21 cellular contexts compared by ENCODE assay signal in genomic region chr12:132735496-132735895, GRCh38. TPM values are rescaled to one million over a fixed set of nuclear protein-coding genes. Genes with fewer than 3 reads are reported as not detected.
DNase-seq lines count a peak whose midpoint lies in the region; ATAC-seq and TF ChIP-seq lines count a peak whose summit lies in the region.
"Had no signal": no experiment of that assay in that cellular context is flagged by ENCODE, and none has a peak within 500 bp of the region (broad histone marks: within the 10 kb centered on the region; RNA-seq: fewer than 3 reads in every experiment).

No MANE protein-coding gene starts in this region.

- H4K20me1 ChIP-seq in IMR-90 (ENCODE audit: insufficient read depth, low read length) = peaks cover 26% of the 10 kb centered on the region
- H4K20me1 ChIP-seq in GM23248 (ENCODE audit: insufficient read depth) = no peaks in the 10 kb centered on the region

- TF ChIP-seq POLR2A in IMR-90 (IDR thresholded peaks at IDR 0.05; ENCODE audit: low read depth, low read length) (no peak), esophagus muscularis mucosa (IDR thresholded peaks at IDR 0.05; ENCODE audit: low read depth) (no peak)

- H2BK20ac ChIP-seq in IMR-90 (ENCODE audit: low read depth, low read length) = no peak overlapping the region

- no peak overlapping the region for H3K56ac ChIP-seq in IMR-90 (ENCODE audit: extremely low read depth, insufficient read depth, low read length)

- intact Hi-C loops in Right ventricle myocardium superior (cut with DNase I) (no loop called here), left ventricle myocardium inferior (cut with micrococcal nuclease) (no loop called here), IMR-90 (cut with micrococcal nuclease) (no loop called here), esophagus muscularis mucosa (cut with DNase I) (no loop called here)

- H4K8ac ChIP-seq in IMR-90 (ENCODE audit: low read depth in 2 of 2, low read length in 2 of 2) = no peak overlapping the region

- H3K9ac ChIP-seq in IMR-90 (ENCODE audit: low read depth, low read length) (no peak overlapping the region), GM23248 (no peak overlapping the region)

- POLR2A ChIA-PET in IMR-90 (lab: Charles Lee; ENCODE audit: unreplicated experiment) = no interaction called here

- H3F3A ChIP-seq in GM23248 (ENCODE audit: insufficient read depth) = peaks cover 27% of the 10 kb centered on the region

- H3K4me1 ChIP-seq in left ventricle myocardium inferior (peaks cover 20% of the 10 kb centered on the region), IMR-90 (ENCODE audit: control insufficient read depth, insufficient read depth, low read length) (no peaks in the 10 kb centered on the region), GM23248 (ENCODE audit: insufficient read depth) (no peaks in the 10 kb centered on the region), esophagus muscularis mucosa (peaks cover 0 to 4% (median 0%) of the 10 kb centered on the region in 4 donors)
- H3K4me1 ChIP-seq: SJSA1 had no signal

- no peak overlapping the region for H3K23ac ChIP-seq in IMR-90 (ENCODE audit: low read depth, low read length)

- H2BK120ac ChIP-seq in IMR-90 (ENCODE audit: low read depth, low read length) = no peak overlapping the region

- H2BK5ac ChIP-seq in IMR-90 (ENCODE audit: low read depth, low read length, poor library complexity, severe bottlenecking) = no peak overlapping the region

- H2BK15ac ChIP-seq in IMR-90 (ENCODE audit: low read depth, low read length) = no peak overlapping the region

- no peak overlapping the region for H4K5ac ChIP-seq in IMR-90 (ENCODE audit: low read depth, low read length)

- peaks cover 69% of the 10 kb centered on the region for H3K79me2 ChIP-seq in GM23248 (ENCODE audit: insufficient read depth)

- H3K4me2 ChIP-seq in IMR-90 (ENCODE audit: low read depth, low read length) (no peak overlapping the region), GM23248 (ENCODE audit: unreplicated experiment) (no peak overlapping the region)

- in situ Hi-C loops in IMR-90 (cut with MboI; ENCODE audit: low sequenced_read_pairs) (no loop called here), GM23248 (cut with MboI) (no loop called here)

- dilution Hi-C loops in IMR-90 (cut with HindIII; ENCODE audit: low sequenced_read_pairs, unreplicated experiment) = no loop called here

- no peak overlapping the region for H4K91ac ChIP-seq in IMR-90 (ENCODE audit: insufficient read depth, low read depth, low read length)

- H2AK5ac ChIP-seq in IMR-90 (ENCODE audit: low read depth, low read length) = no peak overlapping the region

- TF ChIP-seq RAD21 in IMR-90 (IDR thresholded peaks at IDR 0.05; ENCODE audit: low read length) = no peak

- H3K27ac ChIP-seq in left ventricle myocardium inferior (replicated peaks) (no peak overlapping the region), IMR-90 (ENCODE audit: insufficient read depth, low read length) (no peak overlapping the region), GM23248 (no peak overlapping the region), esophagus muscularis mucosa (replicated peaks in 1 of 4) (no peak overlapping the region)
- H3K27ac ChIP-seq: SJSA1 had no signal

- TF ChIP-seq CTCF in left ventricle myocardium inferior (IDR thresholded peaks at IDR 0.05; ENCODE audit: borderline replicate concordance) (no peak), IMR-90 (conservative IDR thresholded peaks at IDR 0.05; ENCODE audit: low read depth, low read length) (no peak), endothelial cell (IDR thresholded peaks at IDR 0.05; ENCODE audit: unreplicated experiment) (no peak), esophagus muscularis mucosa (IDR thresholded peaks at IDR 0.05) (no peak)

- peaks cover 11 to 21% of the 10 kb centered on the region in 2 experiments for H3K79me1 ChIP-seq in IMR-90 (ENCODE audit: low read depth in 1 of 2, low read length in 2 of 2)

- peaks cover 19% of the 10 kb centered on the region for H3K27me3 Mint-ChIP-seq in endothelial cell (ENCODE audit: unreplicated experiment)
- no peaks in the 10 kb centered on the region for H3K27me3 Mint-ChIP-seq in stimulated activated naive B cell treated with anti-CD40 and anti-IgM and Interleukin-4, amounts not matched to agents 10 μg/mL and 1 μg/mL and 100 μg/mL, for 72 hours
- H3K27me3 Mint-ChIP-seq: CD4-positive, alpha-beta T cell had no signal

- H3K36me3 ChIP-seq in left ventricle myocardium inferior (peaks cover 87% of the 10 kb centered on the region), IMR-90 (ENCODE audit: control insufficient read depth, insufficient read depth, low read length) (peaks cover 78% of the 10 kb centered on the region), GM23248 (ENCODE audit: low read depth) (peaks cover 61% of the 10 kb centered on the region), esophagus muscularis mucosa (peaks cover 91 to 100% (median 99%) of the 10 kb centered on the region in 4 donors)

- H3K14ac ChIP-seq in IMR-90 (replicated peaks; ENCODE audit: low read depth, low read length) = no peak overlapping the region

- no peaks in the 10 kb centered on the region for H3K9me1 ChIP-seq in IMR-90 (ENCODE audit: insufficient read depth, low read length)

- no peak overlapping the region for H3K4ac ChIP-seq in IMR-90 (ENCODE audit: low read depth, low read length)

- H3K27me3 ChIP-seq in left ventricle myocardium inferior (ENCODE audit: low read depth) (no peaks in the 10 kb centered on the region), IMR-90 (ENCODE audit: control insufficient read depth, insufficient read depth, low read length) (no peaks in the 10 kb centered on the region), GM23248 (replicated peaks; ENCODE audit: insufficient read depth) (no peaks in the 10 kb centered on the region), esophagus muscularis mucosa (no peaks in the 10 kb centered on the region)
- H3K27me3 ChIP-seq: SJSA1 had no signal

- H3K4me3 ChIP-seq in left ventricle myocardium inferior (no peak overlapping the region), IMR-90 (ENCODE audit: insufficient read depth, low read depth, low read length) (no peak overlapping the region), GM23248 (no peak overlapping the region), esophagus muscularis mucosa (no peak overlapping the region)
- H3K4me3 ChIP-seq: SJSA1 had no signal

- CTCF ChIA-PET in IMR-90 (lab: Yijun Ruan, JAX) = no interaction called here

- H3K4me1 Mint-ChIP-seq in endothelial cell (ENCODE audit: unreplicated experiment) = peaks cover 3% of the 10 kb centered on the region
- H3K4me1 Mint-ChIP-seq in stimulated activated naive B cell treated with anti-CD40 and anti-IgM and Interleukin-4, amounts not matched to agents 10 μg/mL and 1 μg/mL and 100 μg/mL, for 72 hours = peaks cover 0 to under 1% of the 10 kb centered on the region in 2 donors

- H3K18ac ChIP-seq in IMR-90 (ENCODE audit: low read depth, low read length) = no peak overlapping the region

- H2AFZ ChIP-seq in IMR-90 (replicated peaks; ENCODE audit: low read length, poor library complexity) = peak overlapping the region; percentile 49
- no peak overlapping the region for H2AFZ ChIP-seq in GM23248

- no peak for TF ChIP-seq EP300 in esophagus muscularis mucosa (IDR thresholded peaks at IDR 0.05)

- no peaks in the 10 kb centered on the region for H3K9me2 ChIP-seq in GM23248 (ENCODE audit: insufficient read depth)

- DNase-seq in Right ventricle myocardium superior (peak; percentile 38), left ventricle myocardium inferior (no peak), IMR-90 (no peak), endothelial cell (ENCODE audit: low spot score) (no peak), GM23248 (no peak), esophagus muscularis mucosa (ENCODE audit: extremely low spot score) (no peak)
- no peak for DNase-seq in stimulated activated naive B cell treated with anti-CD40 and anti-IgM and Interleukin-4, amounts not matched to agents 10 μg/mL and 1 μg/mL and 100 μg/mL, for 72 hours
- DNase-seq: 8988T; CD4-positive, alpha-beta T cell; DMS153; GF-D8; Karpas-422; NCI-H1092; NCI-H1436 treated with DMSO at 0.1 percent for 48 hours; NCI-H2029; NCI-H2171; NCI-H526; PC-3; RPMI8226 had no signal

- H3K36me3 Mint-ChIP-seq in endothelial cell (ENCODE audit: low read depth, unreplicated experiment) = peaks cover 80% of the 10 kb centered on the region
- H3K36me3 Mint-ChIP-seq in stimulated activated naive B cell treated with anti-CD40 and anti-IgM and Interleukin-4, amounts not matched to agents 10 μg/mL and 1 μg/mL and 100 μg/mL, for 72 hours = peaks cover 61 to 68% of the 10 kb centered on the region in 2 donors

- 87% methylated on average over 10 of the region's 20 CpGs; no CpG with 5 or more reads in 1 of the 2 experiments for WGBS in IMR-90 (ENCODE audit: extremely low coverage in 2 of 2, insufficient read length in 1 of 2), 2 experiments
- WGBS in GM23248 (ENCODE audit: low coverage in 1 of 2, low lambda C conversion rate in 2 of 2, missing lambda C conversion rate in 2 of 2), 2 experiments = 87 to 94% methylated on average over 19 to 20 of the region's 20 CpGs
- 98% methylated on average over 15 of the region's 20 CpGs for WGBS in esophagus muscularis mucosa

- peak overlapping the region; percentile 56 for H3K4me3 Mint-ChIP-seq in endothelial cell (ENCODE audit: unreplicated experiment)
- no peak overlapping the region for H3K4me3 Mint-ChIP-seq in stimulated activated naive B cell treated with anti-CD40 and anti-IgM and Interleukin-4, amounts not matched to agents 10 μg/mL and 1 μg/mL and 100 μg/mL, for 72 hours
- H3K4me3 Mint-ChIP-seq: CD4-positive, alpha-beta T cell had no signal

- no peaks in the 10 kb centered on the region for H3K9me3 Mint-ChIP-seq in endothelial cell (ENCODE audit: unreplicated experiment)
- H3K9me3 Mint-ChIP-seq in stimulated activated naive B cell treated with anti-CD40 and anti-IgM and Interleukin-4, amounts not matched to agents 10 μg/mL and 1 μg/mL and 100 μg/mL, for 72 hours = no peaks in the 10 kb centered on the region
- H3K9me3 Mint-ChIP-seq: CD4-positive, alpha-beta T cell had no signal

- H3K9me3 ChIP-seq in left ventricle myocardium inferior (replicated peaks) (no peaks in the 10 kb centered on the region), IMR-90 (ENCODE audit: control insufficient read depth, insufficient read depth, low read length) (no peaks in the 10 kb centered on the region), GM23248 (ENCODE audit: low read depth) (no peaks in the 10 kb centered on the region), esophagus muscularis mucosa (no peaks in the 10 kb centered on the region)
- H3K9me3 ChIP-seq: SJSA1 had no signal

- ATAC-seq in Right ventricle myocardium superior (ENCODE audit: poor library complexity) (no peak), IMR-90 (ENCODE audit: low read depth) (no peak), GM19467 (IDR thresholded peaks at IDR 0.05; ENCODE audit: unreplicated experiment) (no peak)
- no peak for ATAC-seq in stimulated activated naive B cell treated with anti-CD40 and anti-IgM and Interleukin-4, amounts not matched to agents 10 μg/mL and 1 μg/mL and 100 μg/mL, for 72 hours (replicated peaks)
- ATAC-seq: PC-3 had no signal

- H3K27ac Mint-ChIP-seq in endothelial cell (ENCODE audit: unreplicated experiment) = no peak overlapping the region
- peak overlapping the region; percentile 80 for H3K27ac Mint-ChIP-seq in stimulated activated naive B cell treated with anti-CD40 and anti-IgM and Interleukin-4, amounts not matched to agents 10 μg/mL and 1 μg/mL and 100 μg/mL, for 72 hours
- H3K27ac Mint-ChIP-seq: CD4-positive, alpha-beta T cell had no signal

- BruUV-seq in IMR-90 (replicated peaks; lab: Mats Ljungman, UMichigan) = no TSS peak

- H2AK9ac ChIP-seq in IMR-90 (replicated peaks; ENCODE audit: low read depth, low read length, poor library complexity) = peak overlapping the region; percentile 37

RNA-seq across cellular contexts. Expression of gene PGAM5, which starts 24.9 kb away (rescaled TPM):
- total RNA-seq in Right ventricle myocardium superior = 32.6 TPM
- total RNA-seq in left ventricle myocardium inferior = 27.3 TPM
- total RNA-seq in IMR-90 (2012; rRNA removed) = 36.9 and 37.8 TPM in 2 replicates
- polyA plus RNA-seq in IMR-90 (2012; rRNA removed) = 24.1 and 25.2 TPM in 2 replicates
- polyA plus RNA-seq in IMR-90 (2012; cell fraction: cytosol; rRNA removed) = 11.1 and 21.8 TPM in 2 replicates
- polyA plus RNA-seq in IMR-90 (2012; cell fraction: nucleus; rRNA removed; ENCODE audit: low replicate concordance) = 8.5 and 14.7 TPM in 2 replicates
- 43.9 TPM for total RNA-seq in endothelial cell (ENCODE audit: unreplicated experiment)
- total RNA-seq in GM23248 (2014; rRNA removed; shearing (Covaris generic)) = 26.1 and 28.7 TPM in 2 replicates
- polyA plus RNA-seq in GM23248 (2016; fragmentation: Nextera tagmentation; extraction: Ambion mirVana) = 10.2 and 12.0 TPM in 2 replicates
- 10 to 100 TPM; 19.9 to 37.0 (median 26.9) TPM for total RNA-seq in esophagus muscularis mucosa

RNA-seq across cellular contexts. Expression of gene ANKLE2, which starts 26.1 kb away (rescaled TPM):
- 25.6 TPM for total RNA-seq in Right ventricle myocardium superior
- total RNA-seq in left ventricle myocardium inferior = 21.2 TPM
- total RNA-seq in IMR-90 (2012; rRNA removed) = 63.4 and 66.4 TPM in 2 replicates
- polyA plus RNA-seq in IMR-90 (2012; rRNA removed) = 80.4 and 82.4 TPM in 2 replicates
- 21.2 and 34.0 TPM in 2 replicates for polyA plus RNA-seq in IMR-90 (2012; cell fraction: cytosol; rRNA removed)
- 229 and 398 TPM in 2 replicates for polyA plus RNA-seq in IMR-90 (2012; cell fraction: nucleus; rRNA removed; ENCODE audit: low replicate concordance)
- 96.2 TPM for total RNA-seq in endothelial cell (ENCODE audit: unreplicated experiment)
- 69.6 and 83.3 TPM in 2 replicates for total RNA-seq in GM23248 (2014; rRNA removed; shearing (Covaris generic))
- polyA plus RNA-seq in GM23248 (2016; fragmentation: Nextera tagmentation; extraction: Ambion mirVana) = 48.3 and 49.4 TPM in 2 replicates
- 10 to 100 TPM; 40.2 to 47.2 (median 45.4) TPM for total RNA-seq in esophagus muscularis mucosa

RNA-seq across cellular contexts. Expression of gene PXMP2, which starts 48.1 kb away (rescaled TPM):
- total RNA-seq in Right ventricle myocardium superior (54.9 TPM), left ventricle myocardium inferior (42.3 TPM), IMR-90 (2012; rRNA removed) (10.9 and 13.3 TPM in 2 replicates), endothelial cell (ENCODE audit: unreplicated experiment) (18.6 TPM), esophagus muscularis mucosa (10 to 100 TPM; 39.7 to 68.4 (median 55.8) TPM)
- polyA plus RNA-seq in IMR-90 (2012; rRNA removed) (20.1 and 20.7 TPM in 2 replicates), GM23248 (2016; fragmentation: Nextera tagmentation; extraction: Ambion mirVana) (36.5 and 37.2 TPM in 2 replicates)
- polyA plus RNA-seq in IMR-90 (2012; cell fraction: cytosol; rRNA removed) = 19.8 and 25.9 TPM in 2 replicates
- polyA plus RNA-seq in IMR-90 (2012; cell fraction: nucleus; rRNA removed; ENCODE audit: low replicate concordance) = 9.2 and 12.3 TPM in 2 replicates
- total RNA-seq in GM23248 (2014; rRNA removed; shearing (Covaris generic)) = 26.3 and 28.5 TPM in 2 replicates

RNA-seq across cellular contexts. Expression of gene POLE, which starts 48.4 kb away (rescaled TPM):
- 10.3 TPM for total RNA-seq in Right ventricle myocardium superior
- total RNA-seq in left ventricle myocardium inferior = 9.0 TPM
- total RNA-seq in IMR-90 (2012; rRNA removed) = 17.2 TPM in 2 replicates
- 20.7 and 22.4 TPM in 2 replicates for polyA plus RNA-seq in IMR-90 (2012; rRNA removed)
- polyA plus RNA-seq in IMR-90 (2012; cell fraction: cytosol; rRNA removed) = 5.0 and 6.0 TPM in 2 replicates
- 98.2 and 146 TPM in 2 replicates for polyA plus RNA-seq in IMR-90 (2012; cell fraction: nucleus; rRNA removed; ENCODE audit: low replicate concordance)
- 137 TPM for total RNA-seq in endothelial cell (ENCODE audit: unreplicated experiment)
- total RNA-seq in GM23248 (2014; rRNA removed; shearing (Covaris generic)) = 9.5 and 16.2 TPM in 2 replicates
- 5.2 and 6.0 TPM in 2 replicates for polyA plus RNA-seq in GM23248 (2016; fragmentation: Nextera tagmentation; extraction: Ambion mirVana)
- total RNA-seq in esophagus muscularis mucosa = 10 to 100 TPM; 17.2 to 32.4 (median 24.8) TPM
